Comparison of ENCODE assay signal across 13 cellular contexts in the genomic region with DNA sequence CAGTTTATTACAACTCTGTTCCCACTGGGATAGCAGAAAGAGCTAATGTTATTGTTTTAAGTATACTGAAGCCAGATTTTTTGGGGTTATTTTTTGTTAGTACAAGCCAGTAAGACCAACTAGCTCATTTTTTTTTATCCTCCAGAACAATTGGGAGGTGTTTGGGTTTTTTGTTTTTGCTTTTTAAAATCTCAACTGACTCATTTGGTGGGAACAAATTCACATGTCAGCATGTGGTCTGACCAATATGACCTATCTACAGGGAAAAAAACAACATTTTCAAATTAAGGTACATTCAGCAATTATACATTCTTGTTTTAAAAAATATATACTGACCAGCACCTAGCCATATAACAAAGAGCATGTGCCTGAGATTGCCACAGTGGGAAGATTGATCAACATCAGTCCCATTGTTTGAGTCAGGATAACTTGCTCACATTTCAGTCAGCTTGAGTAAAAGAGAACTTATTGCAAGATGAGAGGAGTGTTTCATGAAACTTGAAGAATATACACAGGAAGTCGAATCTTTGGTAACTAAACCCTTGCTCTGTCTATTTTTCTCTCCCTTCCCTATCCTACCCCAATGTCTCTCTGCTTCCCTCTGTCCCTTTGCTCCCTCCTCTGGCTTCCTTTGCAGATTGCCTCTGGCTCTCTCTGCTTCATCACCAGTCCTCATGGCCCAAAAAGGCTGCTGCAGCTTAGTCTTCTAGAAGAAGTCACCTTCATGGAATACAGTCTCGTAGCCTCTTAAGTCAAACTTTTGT.
A peak's percentile ranks its signal among the peaks of the same experiment; 100 is the strongest.
DNase-seq lines count a peak whose midpoint lies in the region; ATAC-seq and TF ChIP-seq lines count a peak whose summit lies in the region.
"Had no signal": no experiment of that assay in that cellular context is flagged by ENCODE, and none has a peak within 500 bp of the region (broad histone marks: within the 10 kb centered on the region; RNA-seq: fewer than 3 reads in every experiment).

No MANE protein-coding gene starts in this region.

- no peaks in the 10 kb centered on the region for H3K4me1 ChIP-seq in right atrium auricular region

- H3K27ac Mint-ChIP-seq in activated T-cell treated with anti-CD3 and anti-CD28 coated beads, Interleukin-2, amount 50 U/mL, for 24 hours: peak overlapping the region; percentile 83
- H3K27ac Mint-ChIP-seq in T-helper 1 cell treated with Interleukin-12 subunit alpha and Interleukin-12 subunit beta and Interleukin-4 antibody, amounts not matched to agents 30 μg/mL and 1 μg/mL, for 36 hours: peak overlapping the region; percentile 97

- ATAC-seq in HG03432 (IDR thresholded peaks at IDR 0.05; ENCODE audit: unreplicated experiment): no peak
- ATAC-seq in GM21576 (IDR thresholded peaks at IDR 0.05; ENCODE audit: unreplicated experiment): no peak

- H3K27me3 ChIP-seq in right atrium auricular region: no peaks in the 10 kb centered on the region

- H3K36me3 Mint-ChIP-seq in activated T-cell treated with anti-CD3 and anti-CD28 coated beads, Interleukin-2, amount 50 U/mL, for 24 hours (ENCODE audit: low read depth): peaks cover 15% of the 10 kb centered on the region
- peaks cover 53% of the 10 kb centered on the region for H3K36me3 Mint-ChIP-seq in T-helper 1 cell treated with Interleukin-12 subunit alpha and Interleukin-12 subunit beta and Interleukin-4 antibody, amounts not matched to agents 30 μg/mL and 1 μg/mL, for 36 hours (ENCODE audit: low read depth)

- H3K36me3 ChIP-seq in right atrium auricular region: no peaks in the 10 kb centered on the region

- DNase-seq in activated T-cell treated with anti-CD3 and anti-CD28 coated beads, Interleukin-2, amount 50 U/mL, for 24 hours: no peak
- DNase-seq in activated T-cell treated with anti-CD3 and anti-CD28 coated beads for 4 hours: no peak
- peak; percentile 51 for DNase-seq in choroid plexus epithelial cell (ENCODE audit: low read depth)
- peak; percentile 37 for DNase-seq in smooth muscle cell of the brain vasculature (ENCODE audit: low read depth, low spot score)
- DNase-seq in right atrium auricular region (ENCODE audit: low spot score): no peak
- DNase-seq: ACHN; EL; NCI-H82; stimulated activated naive CD4-positive, alpha-beta T cell treated with Interleukin-2 at 50 U/mL for 16 hours had no signal

- H3K27ac ChIP-seq in right atrium auricular region: no peak overlapping the region
- H3K27ac ChIP-seq: KMS-11 had no signal

- no peaks in the 10 kb centered on the region for H3K9me3 ChIP-seq in right atrium auricular region

- no peak overlapping the region for H3K4me3 ChIP-seq in choroid plexus epithelial cell (ENCODE audit: low read depth, low read length)
- no peak overlapping the region for H3K4me3 ChIP-seq in right atrium auricular region

- peaks cover 58% of the 10 kb centered on the region for H3K4me1 Mint-ChIP-seq in activated T-cell treated with anti-CD3 and anti-CD28 coated beads, Interleukin-2, amount 50 U/mL, for 24 hours (ENCODE audit: low read depth)
- peaks cover 65% of the 10 kb centered on the region for H3K4me1 Mint-ChIP-seq in T-helper 1 cell treated with Interleukin-12 subunit alpha and Interleukin-12 subunit beta and Interleukin-4 antibody, amounts not matched to agents 30 μg/mL and 1 μg/mL, for 36 hours (ENCODE audit: low read depth)

- H3K9me3 Mint-ChIP-seq in activated T-cell treated with anti-CD3 and anti-CD28 coated beads, Interleukin-2, amount 50 U/mL, for 24 hours: peaks cover 12% of the 10 kb centered on the region
- H3K9me3 Mint-ChIP-seq in T-helper 1 cell treated with Interleukin-12 subunit alpha and Interleukin-12 subunit beta and Interleukin-4 antibody, amounts not matched to agents 30 μg/mL and 1 μg/mL, for 36 hours: peaks cover 39% of the 10 kb centered on the region

- no peak overlapping the region for H3K4me3 Mint-ChIP-seq in activated T-cell treated with anti-CD3 and anti-CD28 coated beads, Interleukin-2, amount 50 U/mL, for 24 hours
- H3K4me3 Mint-ChIP-seq in T-helper 1 cell treated with Interleukin-12 subunit alpha and Interleukin-12 subunit beta and Interleukin-4 antibody, amounts not matched to agents 30 μg/mL and 1 μg/mL, for 36 hours: peak overlapping the region; percentile 58

- peak; percentile 6 for TF ChIP-seq CTCF in choroid plexus epithelial cell (conservative IDR thresholded peaks at IDR 0.05; ENCODE audit: low read depth, low read length)
- no peak for TF ChIP-seq CTCF in right atrium auricular region (IDR thresholded peaks at IDR 0.05)

- no peaks in the 10 kb centered on the region for H3K27me3 Mint-ChIP-seq in activated T-cell treated with anti-CD3 and anti-CD28 coated beads, Interleukin-2, amount 50 U/mL, for 24 hours
- no peaks in the 10 kb centered on the region for H3K27me3 Mint-ChIP-seq in T-helper 1 cell treated with Interleukin-12 subunit alpha and Interleukin-12 subunit beta and Interleukin-4 antibody, amounts not matched to agents 30 μg/mL and 1 μg/mL, for 36 hours (ENCODE audit: low read depth)

Comparison
In these comparisons a context has a peak if more than half of its experiments do, and no peak if none do; other contexts are left out.
1. DNase-seq: peak in choroid plexus epithelial cell (single experiment) and smooth muscle cell of the brain vasculature (single experiment); none in activated T-cell treated with anti-CD3 and anti-CD28 coated beads, Interleukin-2, amount 50 U/mL, for 24 hours (single experiment), activated T-cell treated with anti-CD3 and anti-CD28 coated beads for 4 hours (single experiment) and right atrium auricular region (single experiment).